ENCODE assay signal across 19 cellular contexts in genomic region chrX:46929439-46930018, GRCh38. TPM values are rescaled to one million over a fixed set of nuclear protein-coding genes. Genes with fewer than 3 reads are reported as not detected.
DNase-seq lines count a peak whose midpoint lies in the region; ATAC-seq and TF ChIP-seq lines count a peak whose summit lies in the region.
"Had no signal": no experiment of that assay in that cellular context is flagged by ENCODE, and none has a peak within 500 bp of the region (broad histone marks: within the 10 kb centered on the region; RNA-seq: fewer than 3 reads in every experiment).

No MANE protein-coding gene starts in this region.

- H3K36me3 ChIP-seq in MG63 (no peaks in the 10 kb centered on the region), lung (ENCODE audit: control insufficient read depth in 2 of 2, insufficient read depth in 2 of 2, low read length in 2 of 2) (no peaks in the 10 kb centered on the region), testis (ENCODE audit: low read depth, missing control alignments) (no peaks in the 10 kb centered on the region)
- H3K36me3 ChIP-seq: thoracic aorta had no signal

- peaks cover 1% of the 10 kb centered on the region for H3K9me3 Mint-ChIP-seq in glutamatergic neuron (ENCODE audit: unreplicated experiment)
- H3K9me3 Mint-ChIP-seq: T-helper 2 cell treated with Interferon-gamma antibody and Interleukin-4, amounts not matched to agents 5 μg/mL and 100 μg/mL, for 36 hours had no signal

- H3K27ac Mint-ChIP-seq in glutamatergic neuron (ENCODE audit: unreplicated experiment) = no peak overlapping the region
- H3K27ac Mint-ChIP-seq: T-helper 2 cell treated with Interferon-gamma antibody and Interleukin-4, amounts not matched to agents 5 μg/mL and 100 μg/mL, for 36 hours had no signal

- H3K4me1 ChIP-seq in lung (ENCODE audit: control insufficient read depth in 2 of 2, insufficient read depth in 2 of 2, low read length in 2 of 2) (peaks cover 0 to 2% of the 10 kb centered on the region in 2 donors), testis (no peaks in the 10 kb centered on the region)
- H3K4me1 ChIP-seq: BLaER1 had no signal

- H3K4me1 Mint-ChIP-seq in glutamatergic neuron (ENCODE audit: low read depth, unreplicated experiment) = peaks cover 4% of the 10 kb centered on the region

- TF ChIP-seq POLR2A in testis (IDR thresholded peaks at IDR 0.05) = no peak

- H3K36me3 Mint-ChIP-seq in glutamatergic neuron (ENCODE audit: unreplicated experiment) = no peaks in the 10 kb centered on the region

- no peak overlapping the region for H3K4me3 Mint-ChIP-seq in glutamatergic neuron (ENCODE audit: unreplicated experiment)
- H3K4me3 Mint-ChIP-seq: T-helper 2 cell treated with Interferon-gamma antibody and Interleukin-4, amounts not matched to agents 5 μg/mL and 100 μg/mL, for 36 hours had no signal

- no peak for ATAC-seq in lung (ENCODE audit: insufficient read depth, low FRiP score)
- no peak for ATAC-seq in GM18868 (IDR thresholded peaks at IDR 0.05; ENCODE audit: unreplicated experiment)
- no peak for ATAC-seq in GM18858 (IDR thresholded peaks at IDR 0.05; ENCODE audit: unreplicated experiment)
- ATAC-seq: GM12878 had no signal

- H3K27ac ChIP-seq in lung (ENCODE audit: low read depth in 1 of 2, low read length in 1 of 2) (no peak overlapping the region), testis (no peak overlapping the region)
- H3K27ac ChIP-seq: BLaER1, thoracic aorta had no signal

- no peaks in the 10 kb centered on the region for H3K9me3 ChIP-seq in MG63
- peaks cover 0 to 3% of the 10 kb centered on the region in 2 donors for H3K9me3 ChIP-seq in lung (ENCODE audit: control insufficient read depth in 2 of 2, insufficient read depth in 1 of 2, low read length in 1 of 2)
- H3K9me3 ChIP-seq in testis = no peaks in the 10 kb centered on the region
- H3K9me3 ChIP-seq: BLaER1, thoracic aorta had no signal

- H3K27me3 Mint-ChIP-seq in glutamatergic neuron (ENCODE audit: unreplicated experiment) = peaks cover 2% of the 10 kb centered on the region

- intact Hi-C loops in testis (cut with DNase I; ENCODE audit: low total_unique reads) = no loop called here

- H3K27me3 ChIP-seq in MG63 (no peaks in the 10 kb centered on the region), lung (ENCODE audit: control insufficient read depth, insufficient read depth) (no peaks in the 10 kb centered on the region), testis (no peaks in the 10 kb centered on the region)
- H3K27me3 ChIP-seq: BLaER1 had no signal

- H3K4me3 ChIP-seq in MG63 (no peak overlapping the region), choroid plexus epithelial cell (ENCODE audit: low read depth, low read length) (no peak overlapping the region), lung (peak overlapping the region; percentile 1), testis (no peak overlapping the region)
- H3K4me3 ChIP-seq: BLaER1, GM12878, thoracic aorta had no signal

- TF ChIP-seq CTCF in choroid plexus epithelial cell (conservative IDR thresholded peaks at IDR 0.05; ENCODE audit: low read depth, low read length) (no peak), lung (IDR thresholded peaks at IDR 0.05; ENCODE audit: control extremely low read depth, extremely low read depth) (no peak), testis (IDR thresholded peaks at IDR 0.05) (no peak), glutamatergic neuron (IDR thresholded peaks at IDR 0.05; ENCODE audit: partially characterized antibody, unreplicated experiment) (no peak)

- DNase-seq in Daoy (ENCODE audit: low read depth) (peak; percentile 27), MG63 (peak; percentile 3), choroid plexus epithelial cell (ENCODE audit: low read depth) (peak; percentile 62), lung (ENCODE audit: low spot score) (no peak), testis (no peak), glutamatergic neuron (no peak)
- DNase-seq: activated T-cell treated with anti-CD3 and anti-CD28 coated beads, Interleukin-2, amount 50 U/mL, for 48 hours; amygdala; DMS79 treated with DMSO at 0.1 percent for 48 hours; kidney; MM.1S; NCI-H774; SHP77 had no signal

- WGBS in lung, 2 donors = 65 to 86% methylated on average over 3 of the region's 3 CpGs
- WGBS in testis, 2 donors = 82 to 93% methylated on average over 3 of the region's 3 CpGs

RNA-seq across cellular contexts. Expression of gene JADE3, which starts 17.3 kb away (rescaled TPM):
- 9.7 and 15.8 TPM in 2 replicates for total RNA-seq in Daoy (2014; rRNA removed; shearing (Covaris generic))
- 7.9 and 8.5 TPM in 2 replicates for total RNA-seq in MG63 (2014; rRNA removed; shearing (Covaris generic); ENCODE audit: low replicate concordance)
- total RNA-seq in lung (10 to 100 TPM in 1 of 2 donors, 1 to 10 TPM in 1; 8.5 to 13.9 TPM), testis (10 to 100 TPM; 22.9 to 33.1 TPM), glutamatergic neuron (ENCODE audit: unreplicated experiment) (14.0 TPM)
- polyA plus RNA-seq in lung (1 to 10 TPM; 2.9 to 3.0 TPM), testis (ENCODE audit: insufficient read depth, low read depth, low replicate concordance) (23.0 TPM)

Comparison
In these comparisons a context has a peak if more than half of its experiments do, and no peak if none do; other contexts are left out.
1. DNase-seq: peak in Daoy (single experiment), MG63 (single experiment) and choroid plexus epithelial cell (single experiment); none in lung (single experiment), testis (single experiment) and glutamatergic neuron (single experiment).